ENCODE assay signal across 1 cellular context in the genomic region with DNA sequence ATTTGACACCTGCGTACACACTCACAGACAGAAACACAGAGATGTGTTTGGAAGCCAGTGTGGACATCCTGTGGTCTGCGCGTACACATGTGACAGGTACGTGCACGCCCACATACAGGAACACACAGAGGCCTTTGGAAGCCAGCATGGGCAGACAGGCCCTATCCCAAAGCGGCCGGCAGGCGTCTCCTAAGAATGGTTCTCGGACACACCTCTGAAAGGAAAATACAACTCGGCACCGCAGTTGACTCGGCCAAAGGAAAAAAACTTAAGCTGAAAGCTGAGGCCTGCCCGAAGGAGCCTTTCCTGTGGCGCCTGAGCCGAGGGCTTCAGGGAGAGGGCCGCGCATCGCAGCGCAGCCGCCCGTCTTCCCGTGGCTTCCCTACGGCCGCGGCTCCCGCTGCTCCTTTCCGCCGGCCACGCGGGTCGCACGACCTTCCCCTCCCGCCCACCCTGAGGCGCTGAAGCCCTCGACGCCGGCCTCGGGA.
TF ChIP-seq lines count a peak whose summit lies in the region.

No MANE protein-coding gene starts in this region.

TF ChIP-seq in HepG2, 621 proteins besides CTCF, POLR2A, EP300 and RAD21 (continued from another document and continues in another):
- TF ChIP-seq, protein P1, sequence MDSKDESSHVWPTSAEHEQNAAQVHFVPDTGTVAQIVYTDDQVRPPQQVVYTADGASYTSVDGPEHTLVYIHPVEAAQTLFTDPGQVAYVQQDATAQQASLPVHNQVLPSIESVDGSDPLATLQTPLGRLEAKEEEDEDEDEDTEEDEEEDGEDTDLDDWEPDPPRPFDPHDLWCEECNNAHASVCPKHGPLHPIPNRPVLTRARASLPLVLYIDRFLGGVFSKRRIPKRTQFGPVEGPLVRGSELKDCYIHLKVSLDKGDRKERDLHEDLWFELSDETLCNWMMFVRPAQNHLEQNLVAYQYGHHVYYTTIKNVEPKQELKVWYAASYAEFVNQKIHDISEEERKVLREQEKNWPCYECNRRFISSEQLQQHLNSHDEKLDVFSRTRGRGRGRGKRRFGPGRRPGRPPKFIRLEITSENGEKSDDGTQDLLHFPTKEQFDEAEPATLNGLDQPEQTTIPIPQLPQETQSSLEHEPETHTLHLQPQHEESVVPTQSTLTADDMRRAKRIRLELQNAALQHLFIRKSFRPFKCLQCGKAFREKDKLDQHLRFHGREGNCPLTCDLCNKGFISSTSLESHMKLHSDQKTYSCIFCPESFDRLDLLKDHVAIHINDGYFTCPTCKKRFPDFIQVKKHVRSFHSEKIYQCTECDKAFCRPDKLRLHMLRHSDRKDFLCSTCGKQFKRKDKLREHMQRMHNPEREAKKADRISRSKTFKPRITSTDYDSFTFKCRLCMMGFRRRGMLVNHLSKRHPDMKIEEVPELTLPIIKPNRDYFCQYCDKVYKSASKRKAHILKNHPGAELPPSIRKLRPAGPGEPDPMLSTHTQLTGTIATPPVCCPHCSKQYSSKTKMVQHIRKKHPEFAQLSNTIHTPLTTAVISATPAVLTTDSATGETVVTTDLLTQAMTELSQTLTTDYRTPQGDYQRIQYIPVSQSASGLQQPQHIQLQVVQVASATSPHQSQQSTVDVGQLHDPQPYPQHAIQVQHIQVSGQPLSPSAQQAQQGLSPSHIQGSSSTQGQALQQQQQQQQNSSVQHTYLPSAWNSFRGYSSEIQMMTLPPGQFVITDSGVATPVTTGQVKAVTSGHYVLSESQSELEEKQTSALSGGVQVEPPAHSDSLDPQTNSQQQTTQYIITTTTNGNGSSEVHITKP (CRISPR knock-in tag; IDR thresholded peaks at IDR 0.05; ENCODE audit: low read depth): no peak
- TF ChIP-seq ZNF777 (CRISPR knock-in tag; IDR thresholded peaks at IDR 0.05): no peak; the same call in 1 of the 2 replicates
- no peak for TF ChIP-seq ASH2L (IDR thresholded peaks at IDR 0.05; ENCODE audit: insufficient read length, low read depth, low read length)
- TF ChIP-seq PLSCR1 (CRISPR knock-in tag; IDR thresholded peaks at IDR 0.05; ENCODE audit: borderline replicate concordance): no peak
- TF ChIP-seq ZKSCAN8 (CRISPR knock-in tag; IDR thresholded peaks at IDR 0.05; ENCODE audit: borderline replicate concordance): no peak
- no peak for TF ChIP-seq MAFG (CRISPR knock-in tag; IDR thresholded peaks at IDR 0.05)
- TF ChIP-seq, protein P2, sequence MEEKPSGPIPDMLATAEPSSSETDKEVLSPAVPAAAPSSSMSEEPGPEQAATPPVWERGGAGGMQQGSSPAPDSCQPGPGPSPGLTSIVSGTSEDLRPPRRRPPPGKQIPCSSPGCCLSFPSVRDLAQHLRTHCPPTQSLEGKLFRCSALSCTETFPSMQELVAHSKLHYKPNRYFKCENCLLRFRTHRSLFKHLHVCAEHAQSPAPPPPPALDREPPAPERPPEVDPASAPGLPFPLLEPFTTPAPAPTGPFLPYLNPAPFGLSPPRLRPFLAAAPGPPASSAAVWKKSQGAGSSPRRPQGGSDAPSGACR (CRISPR knock-in tag; IDR thresholded peaks at IDR 0.05): no peak; the same call in 1 of the 2 replicates
- no peak for TF ChIP-seq ZNF441 (CRISPR knock-in tag; IDR thresholded peaks at IDR 0.05; ENCODE audit: borderline replicate concordance)
- no peak for TF ChIP-seq SP1 (IDR thresholded peaks at IDR 0.05)
- no peak for TF ChIP-seq SP1 (CRISPR knock-in tag; IDR thresholded peaks at IDR 0.05)
- TF ChIP-seq ZNF274 (CRISPR knock-in tag; IDR thresholded peaks at IDR 0.05): no peak
- TF ChIP-seq NFKB2 (CRISPR knock-in tag; IDR thresholded peaks at IDR 0.05; ENCODE audit: borderline replicate concordance): no peak
- no peak for TF ChIP-seq PAF1 (CRISPR knock-in tag; IDR thresholded peaks at IDR 0.05)
- 0 out of 2 replicates have a peak, but pooled peaks have one; percentile 7 for TF ChIP-seq ZBTB42 (CRISPR knock-in tag; IDR thresholded peaks at IDR 0.05)
- no peak for TF ChIP-seq HES4 (CRISPR knock-in tag; IDR thresholded peaks at IDR 0.05; ENCODE audit: borderline replicate concordance)
- TF ChIP-seq MIXL1 (CRISPR knock-in tag; IDR thresholded peaks at IDR 0.05): no peak
- no peak for TF ChIP-seq ZBTB39 (CRISPR knock-in tag; IDR thresholded peaks at IDR 0.05)
- TF ChIP-seq HNF1B (CRISPR knock-in tag; IDR thresholded peaks at IDR 0.05): no peak
- TF ChIP-seq MYC (CRISPR knock-in tag; IDR thresholded peaks at IDR 0.05; ENCODE audit: borderline replicate concordance): no peak
- TF ChIP-seq CCAR2 (optimal IDR thresholded peaks at IDR 0.05; ENCODE audit: low read depth, low read length): no peak
- TF ChIP-seq ELF4 (CRISPR knock-in tag; IDR thresholded peaks at IDR 0.05; ENCODE audit: borderline replicate concordance): no peak
- no peak for TF ChIP-seq PAX8 (CRISPR knock-in tag; IDR thresholded peaks at IDR 0.05; ENCODE audit: borderline replicate concordance)
- no peak for TF ChIP-seq ZNF83 (CRISPR knock-in tag; IDR thresholded peaks at IDR 0.05; ENCODE audit: borderline replicate concordance)
- TF ChIP-seq GFI1 (CRISPR knock-in tag; IDR thresholded peaks at IDR 0.05; ENCODE audit: borderline replicate concordance): no peak
- TF ChIP-seq HNRNPL (IDR thresholded peaks at IDR 0.05; ENCODE audit: low read depth, low read length): no peak
- no peak for TF ChIP-seq ZNF546 (CRISPR knock-in tag; conservative IDR thresholded peaks at IDR 0.05)
- TF ChIP-seq SMARCC2 (IDR thresholded peaks at IDR 0.05): no peak
- peak; percentile 44; the same call in 1 of the 2 replicates for TF ChIP-seq SP4 (CRISPR knock-in tag; IDR thresholded peaks at IDR 0.05)
- TF ChIP-seq ZNF160 (CRISPR knock-in tag; IDR thresholded peaks at IDR 0.05): no peak; the same call in 1 of the 2 replicates
- TF ChIP-seq SAP130 (CRISPR knock-in tag; IDR thresholded peaks at IDR 0.05; ENCODE audit: low read depth): peak; percentile 73
- TF ChIP-seq NKX3-1 (CRISPR knock-in tag; IDR thresholded peaks at IDR 0.05): no peak
- TF ChIP-seq ZNF709 (CRISPR knock-in tag; IDR thresholded peaks at IDR 0.05): no peak
- TF ChIP-seq KLF12 (CRISPR knock-in tag; IDR thresholded peaks at IDR 0.05; ENCODE audit: borderline replicate concordance): no peak
- no peak for TF ChIP-seq SIN3B (IDR thresholded peaks at IDR 0.05; ENCODE audit: low read length)
- no peak for TF ChIP-seq TFDP2 (CRISPR knock-in tag; IDR thresholded peaks at IDR 0.05)
- no peak for TF ChIP-seq ZNF552 (CRISPR knock-in tag; IDR thresholded peaks at IDR 0.05; ENCODE audit: borderline replicate concordance)
- no peak for TF ChIP-seq RARG (CRISPR knock-in tag; IDR thresholded peaks at IDR 0.05; ENCODE audit: low read depth)
- TF ChIP-seq ZBTB38 (CRISPR knock-in tag; IDR thresholded peaks at IDR 0.05): no peak; the same call in 1 of the 2 replicates
- TF ChIP-seq, protein P3, sequence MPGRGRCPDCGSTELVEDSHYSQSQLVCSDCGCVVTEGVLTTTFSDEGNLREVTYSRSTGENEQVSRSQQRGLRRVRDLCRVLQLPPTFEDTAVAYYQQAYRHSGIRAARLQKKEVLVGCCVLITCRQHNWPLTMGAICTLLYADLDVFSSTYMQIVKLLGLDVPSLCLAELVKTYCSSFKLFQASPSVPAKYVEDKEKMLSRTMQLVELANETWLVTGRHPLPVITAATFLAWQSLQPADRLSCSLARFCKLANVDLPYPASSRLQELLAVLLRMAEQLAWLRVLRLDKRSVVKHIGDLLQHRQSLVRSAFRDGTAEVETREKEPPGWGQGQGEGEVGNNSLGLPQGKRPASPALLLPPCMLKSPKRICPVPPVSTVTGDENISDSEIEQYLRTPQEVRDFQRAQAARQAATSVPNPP (CRISPR knock-in tag; IDR thresholded peaks at IDR 0.05): no peak
- no peak for TF ChIP-seq MZF1 (CRISPR knock-in tag; IDR thresholded peaks at IDR 0.05; ENCODE audit: borderline replicate concordance)
- TF ChIP-seq, protein P4, sequence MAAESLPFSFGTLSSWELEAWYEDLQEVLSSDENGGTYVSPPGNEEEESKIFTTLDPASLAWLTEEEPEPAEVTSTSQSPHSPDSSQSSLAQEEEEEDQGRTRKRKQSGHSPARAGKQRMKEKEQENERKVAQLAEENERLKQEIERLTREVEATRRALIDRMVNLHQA (CRISPR knock-in tag; IDR thresholded peaks at IDR 0.05): no peak
- TF ChIP-seq SRSF1 (optimal IDR thresholded peaks at IDR 0.05; ENCODE audit: low read depth, low read length): no peak
- TF ChIP-seq GABPB1 (CRISPR knock-in tag; IDR thresholded peaks at IDR 0.05): no peak
- TF ChIP-seq, protein P5, sequence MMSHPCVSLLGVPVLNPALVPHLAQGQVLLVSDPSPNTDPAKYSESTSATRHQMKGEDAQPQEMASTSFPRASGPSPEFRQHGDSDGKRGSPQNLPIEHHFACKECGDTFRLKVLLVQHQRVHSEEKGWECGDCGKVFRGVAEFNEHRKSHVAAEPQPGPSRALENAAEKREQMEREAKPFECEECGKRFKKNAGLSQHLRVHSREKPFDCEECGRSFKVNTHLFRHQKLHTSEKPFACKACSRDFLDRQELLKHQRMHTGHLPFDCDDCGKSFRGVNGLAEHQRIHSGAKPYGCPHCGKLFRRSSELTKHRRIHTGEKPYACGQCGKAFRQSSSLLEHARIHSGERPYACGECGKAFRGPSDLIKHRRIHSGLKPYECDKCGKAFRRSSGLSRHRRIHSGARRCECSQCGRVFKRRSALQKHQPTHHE (CRISPR knock-in tag; IDR thresholded peaks at IDR 0.05; ENCODE audit: borderline replicate concordance): no peak
- no peak for TF ChIP-seq ZNF563 (CRISPR knock-in tag; IDR thresholded peaks at IDR 0.05)
- no peak for TF ChIP-seq ZBTB49 (CRISPR knock-in tag; IDR thresholded peaks at IDR 0.05; ENCODE audit: borderline replicate concordance)
- TF ChIP-seq RORA (CRISPR knock-in tag; IDR thresholded peaks at IDR 0.05): no peak
- no peak for TF ChIP-seq ATF5 (CRISPR knock-in tag; IDR thresholded peaks at IDR 0.05; ENCODE audit: low read depth)
